In genomic region chr9:34437006-34437925, GRCh38 we compare ENCODE assay signal across 8 cellular contexts. TPM values are rescaled to one million over a fixed set of nuclear protein-coding genes. Genes with fewer than 3 reads are reported as not detected.
DNase-seq lines count a peak whose midpoint lies in the region; ATAC-seq, FAIRE-seq and TF ChIP-seq lines count a peak whose summit lies in the region.

No MANE protein-coding gene starts in this region.

- no peak overlapping the region for H3K27ac ChIP-seq in kidney (ENCODE audit: low read depth in 2 of 2, low read length in 2 of 2)

- H3K36me3 ChIP-seq in bronchial epithelial cell (ENCODE audit: control insufficient read depth, insufficient read depth, low read length) = no peaks in the 10 kb centered on the region
- H3K36me3 ChIP-seq in kidney (ENCODE audit: control insufficient read depth in 1 of 2, insufficient read depth in 2 of 2, low read length in 2 of 2) = no peaks in the 10 kb centered on the region

- TF ChIP-seq CTCF in bronchial epithelial cell (IDR thresholded peaks at IDR 0.05; ENCODE audit: insufficient read depth, low read length, severe bottlenecking) (peak; percentile 85), kidney (IDR thresholded peaks at IDR 0.05; ENCODE audit: borderline replicate concordance, extremely low read depth, insufficient read depth) (peak; percentile 83)

- DNase-seq in Ammon's horn (ENCODE audit: low spot score) = peak; percentile 75
- DNase-seq in NCI-H2081 (lab: John Stamatoyannopoulos, UW) = peak; percentile 73 to 79
- peak; percentile 40 for DNase-seq in UCSD-AML1 (lab: John Stamatoyannopoulos, UW; ENCODE audit: unreplicated experiment)
- peak; percentile 78 for DNase-seq in bronchial epithelial cell (ENCODE audit: low read depth)
- DNase-seq in kidney = no peak
- peak; percentile 34 to 50 for DNase-seq in stimulated activated CD4-positive, alpha-beta T cell treated with anti-CD3 and anti-CD28 coated beads, Interleukin-4, amount 100 ng/mL, for 48 hours (ENCODE audit: low read depth in 2 of 2)

- no peaks in the 10 kb centered on the region for H3K9me3 ChIP-seq in kidney (ENCODE audit: control insufficient read depth in 1 of 2, low read length in 2 of 2)

- peaks cover 0 to 2% of the 10 kb centered on the region in 2 donors for H3K4me1 ChIP-seq in kidney (ENCODE audit: control insufficient read depth in 1 of 2, insufficient read depth in 1 of 2, low read depth in 1 of 2, low read length in 2 of 2)

- no peaks in the 10 kb centered on the region for H3K27me3 ChIP-seq in bronchial epithelial cell (ENCODE audit: control insufficient read depth, insufficient read depth, low read length)

- intact Hi-C loops in kidney (cut with DNase I) = no loop called here

- peak; percentile 68 for ATAC-seq in GM19324 (IDR thresholded peaks at IDR 0.05; ENCODE audit: low FRiP score, unreplicated experiment)
- ATAC-seq in HG03521 (IDR thresholded peaks at IDR 0.05; ENCODE audit: unreplicated experiment) = no peak

- H3K4me3 ChIP-seq in bronchial epithelial cell (ENCODE audit: low read depth, low read length) (no peak overlapping the region), kidney (ENCODE audit: low read length in 2 of 2) (no peak overlapping the region)

- H3K9ac ChIP-seq in kidney (ENCODE audit: low read length in 2 of 2) = no peak overlapping the region

- peak; percentile 83 for FAIRE-seq in bronchial epithelial cell (lab: Jason Lieb, UNC)
- FAIRE-seq in kidney (lab: Jason Lieb, UNC) = no peak

RNA-seq across cellular contexts. Expression of gene FAM219A, which starts 21.1 kb away (rescaled TPM):
- total RNA-seq in bronchial epithelial cell = 3.9 and 5.4 TPM in 2 replicates
- total RNA-seq in kidney = 21.1 TPM
- 8.7 TPM for polyA plus RNA-seq in kidney (ENCODE audit: insufficient read depth, low read depth, low replicate concordance)

RNA-seq across cellular contexts. Expression of gene DNAI1, which starts 21.3 kb away (rescaled TPM):
- total RNA-seq in bronchial epithelial cell (not detected in 2 replicates), kidney (3.0 TPM)
- polyA plus RNA-seq in kidney (ENCODE audit: insufficient read depth, low read depth, low replicate concordance) = 2.4 TPM
